Comparison of ENCODE assay signal across 8 cellular contexts in the genomic region with DNA sequence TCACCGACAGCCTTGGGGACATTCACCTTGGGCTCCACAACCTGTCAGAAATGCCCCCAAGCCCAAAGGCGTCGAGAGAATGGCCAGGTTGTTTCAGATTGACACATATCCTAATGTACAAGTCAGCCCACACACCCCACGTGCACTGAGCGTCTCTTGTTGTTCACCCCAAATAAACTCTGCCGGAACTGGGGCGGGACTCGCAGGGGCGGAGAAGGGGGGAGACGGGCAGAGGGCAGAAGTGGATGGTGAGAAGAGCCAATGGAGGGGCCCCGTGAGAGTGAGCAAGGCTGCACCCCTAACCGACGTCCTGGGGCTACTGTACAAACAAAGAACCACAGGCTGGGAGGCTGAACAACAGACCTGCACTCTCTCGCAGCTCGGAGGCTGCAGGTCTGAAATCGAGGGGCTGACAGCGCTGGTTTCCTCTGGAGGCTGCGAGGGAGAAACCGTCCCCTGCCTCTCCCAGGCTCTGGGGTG. TPM values are rescaled to one million over a fixed set of nuclear protein-coding genes. Genes with fewer than 3 reads are reported as not detected.
DNase-seq lines count a peak whose midpoint lies in the region; ATAC-seq and TF ChIP-seq lines count a peak whose summit lies in the region.

No MANE protein-coding gene starts in this region.

- H3K36me3 ChIP-seq in DND-41 (ENCODE audit: insufficient read depth, low read length) (no peaks in the 10 kb centered on the region), mucosa of descending colon (ENCODE audit: low read depth) (no peaks in the 10 kb centered on the region), stomach (no peaks in the 10 kb centered on the region)

- 41 to 72% (median 46%) methylated on average over 18 to 19 of the region's 19 CpGs for WGBS in stomach, 5 donors

- TF ChIP-seq POLR2A in NB4 (IDR thresholded peaks at IDR 0.05; ENCODE audit: extremely low read depth, insufficient read length) (no peak), stomach (IDR thresholded peaks at IDR 0.05) (no peak)

- H4K20me1 ChIP-seq in DND-41 (ENCODE audit: insufficient read depth, low read length) = no peaks in the 10 kb centered on the region

- peak; percentile 90 for DNase-seq in DND-41
- DNase-seq in NB4 (ENCODE audit: low read depth) = peak; percentile 93
- DNase-seq in activated CD8-positive, alpha-beta memory T cell treated with anti-CD3 and anti-CD28 coated beads, Interleukin-2, amount 50 U/mL, for 4 hours = peak; percentile 80
- DNase-seq in mucosa of descending colon = peak; percentile 72 to 91 (median 72)
- peak; percentile 56 for DNase-seq in stomach
- no peak for DNase-seq in type B pancreatic cell (ENCODE audit: extremely low spot score, unreplicated experiment)

- H3K4me1 Mint-ChIP-seq in type B pancreatic cell (ENCODE audit: unreplicated experiment) = peaks cover 12% of the 10 kb centered on the region

- intact Hi-C loops in mucosa of descending colon (cut with DNase I, micrococcal nuclease) (no loop called here), stomach (cut with DNase I; ENCODE audit: low total_unique reads) (no loop called here)

- TF ChIP-seq CTCF in DND-41 (IDR thresholded peaks at IDR 0.05; ENCODE audit: borderline replicate concordance, extremely low read depth, low read length, poor library complexity, severe bottlenecking) (no peak), NB4 (IDR thresholded peaks at IDR 0.05; ENCODE audit: low read depth, low read length) (no peak), mucosa of descending colon (IDR thresholded peaks at IDR 0.05) (no peak), stomach (IDR thresholded peaks at IDR 0.05) (no peak), type B pancreatic cell (conservative IDR thresholded peaks at IDR 0.05) (no peak)

- H3K4me3 ChIP-seq in DND-41 (ENCODE audit: low read depth in 1 of 2, low read length in 2 of 2) (peak overlapping the region; percentile 27 to 66), NB4 (ENCODE audit: low read depth, low read length) (peak overlapping the region; percentile 41), mucosa of descending colon (no peak overlapping the region), stomach (peak overlapping the region in 2 of 4 donors; percentile 0 to 11)

- peak overlapping the region; percentile 55 for H2AFZ ChIP-seq in DND-41 (ENCODE audit: low read depth, low read length)

- no peaks in the 10 kb centered on the region for H3K27me3 ChIP-seq in DND-41 (ENCODE audit: insufficient read depth, low read length, poor library complexity)
- peaks cover 0 to 39% (median 4%) of the 10 kb centered on the region in 3 donors for H3K27me3 ChIP-seq in stomach

- H3K27ac Mint-ChIP-seq in type B pancreatic cell = no peak overlapping the region

- H3K36me3 Mint-ChIP-seq in type B pancreatic cell = no peaks in the 10 kb centered on the region

- no peaks in the 10 kb centered on the region for H3K9me3 Mint-ChIP-seq in type B pancreatic cell

- TF ChIP-seq EP300 in stomach (IDR thresholded peaks at IDR 0.05) = no peak

- peak overlapping the region; percentile 82 for H3K4me2 ChIP-seq in DND-41 (ENCODE audit: insufficient read depth, low read length)

- H3K9ac ChIP-seq in DND-41 (ENCODE audit: low read depth, low read length) = peak overlapping the region; percentile 77

- H3K4me3 Mint-ChIP-seq in type B pancreatic cell = no peak overlapping the region

- H3K27ac ChIP-seq in DND-41 (ENCODE audit: low read length) (peak overlapping the region; percentile 98), stomach (peak overlapping the region in 2 of 5 donors; percentile 43 to 63)

- ATAC-seq in DND-41 (ENCODE audit: insufficient read depth, low read depth) = peak; percentile 78
- ATAC-seq in GM21619 (IDR thresholded peaks at IDR 0.05; ENCODE audit: unreplicated experiment) = peak; percentile 49
- peak; percentile 70 for ATAC-seq in mucosa of descending colon
- ATAC-seq in SK-N-SH treated with all-trans-retinoic acid at 6 μM for 48 hours = no peak

- no peaks in the 10 kb centered on the region for H3K79me2 ChIP-seq in DND-41 (ENCODE audit: insufficient read depth, low read length)

- H3K9me3 ChIP-seq in DND-41 (ENCODE audit: insufficient read depth, low read length, severe bottlenecking) (no peaks in the 10 kb centered on the region), mucosa of descending colon (no peaks in the 10 kb centered on the region), stomach (no peaks in the 10 kb centered on the region)

- H3K4me1 ChIP-seq in DND-41 (ENCODE audit: insufficient read depth, low read length) (peaks cover 40% of the 10 kb centered on the region), mucosa of descending colon (ENCODE audit: low read depth) (peaks cover 26% of the 10 kb centered on the region), stomach (peaks cover 29 to 48% (median 43%) of the 10 kb centered on the region in 4 donors)

- H3K27me3 Mint-ChIP-seq in type B pancreatic cell = peaks cover 7% of the 10 kb centered on the region

TF ChIP-seq in SK-N-SH treated with all-trans-retinoic acid at 6 μM for 48 hours, 23 proteins besides CTCF, POLR2A, EP300 and RAD21:
- TF ChIP-seq BACH2 (CRISPR knock-in tag; IDR thresholded peaks at IDR 0.05; ENCODE audit: borderline replicate concordance) = no peak
- TF ChIP-seq CSDC2 (CRISPR knock-in tag; IDR thresholded peaks at IDR 0.05) = no peak
- TF ChIP-seq ARNTL (CRISPR knock-in tag; IDR thresholded peaks at IDR 0.05; ENCODE audit: borderline replicate concordance, low read depth) = no peak
- TF ChIP-seq SNAI2 (CRISPR knock-in tag; IDR thresholded peaks at IDR 0.05) = no peak
TF ChIP-seq in SK-N-SH treated with all-trans-retinoic acid at 6 μM for 48 hours: peak in this region for 0.

RNA-seq across cellular contexts. Expression of a gene that starts 8.5 kb away (rescaled TPM):
- total RNA-seq in mucosa of descending colon (under 1 TPM; 0.14 to 0.90 (median 0.16) TPM), stomach (under 1 TPM in 1 of 5 donors, not detected in 4; under 0.01 TPM), type B pancreatic cell (ENCODE audit: low replicate concordance) (0.36 and 1.0 TPM in 2 replicates)
- not detected for polyA plus RNA-seq in stomach

RNA-seq across cellular contexts. Expression of a gene that starts 52.4 kb away (rescaled TPM):
- total RNA-seq in mucosa of descending colon (10 to 100 TPM; 11.8 to 18.9 (median 14.6) TPM), stomach (10 to 100 TPM in 2 of 5 donors, 1 to 10 TPM in 3; 4.3 to 18.7 (median 6.7) TPM), type B pancreatic cell (ENCODE audit: low replicate concordance) (19.9 and 23.4 TPM in 2 replicates)
- 1 to 10 TPM; 1.9 to 4.7 (median 2.4) TPM for polyA plus RNA-seq in stomach
